ENCODE assay signal across 8 cellular contexts in the genomic region with DNA sequence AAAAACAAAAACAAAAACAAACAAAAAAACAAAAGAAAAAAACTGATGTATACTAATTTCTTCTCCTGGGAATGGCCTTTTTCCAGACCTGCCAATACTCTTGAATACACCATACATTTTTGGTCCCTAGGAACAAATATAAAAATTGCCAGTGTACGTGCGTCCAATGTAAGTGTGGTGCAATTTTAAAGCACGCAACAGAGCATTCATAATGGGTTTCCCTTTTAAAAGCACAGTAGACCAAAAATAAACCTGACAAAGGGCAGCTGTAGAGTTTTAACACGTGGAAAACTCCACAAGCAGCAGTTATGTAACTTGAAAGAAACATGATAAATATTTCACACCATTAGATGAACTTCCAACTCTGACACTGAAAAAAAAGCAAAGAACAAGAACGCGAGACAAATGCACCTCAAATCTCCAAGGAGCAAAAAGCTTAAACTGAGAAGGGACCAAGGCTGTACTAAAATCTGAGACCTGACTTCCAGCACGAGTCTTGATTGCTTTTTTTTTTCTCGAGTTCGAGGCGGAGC. TPM values are rescaled to one million over a fixed set of nuclear protein-coding genes. Genes with fewer than 3 reads are reported as not detected.
DNase-seq lines count a peak whose midpoint lies in the region; ATAC-seq and TF ChIP-seq lines count a peak whose summit lies in the region.

No MANE protein-coding gene starts in this region.

- H3K36me3 ChIP-seq in adipocyte (ENCODE audit: control insufficient read depth, insufficient read depth, low read length, severe bottlenecking) = no peaks in the 10 kb centered on the region

- H3K9me3 ChIP-seq in adipocyte (ENCODE audit: control insufficient read depth, low read length) = no peaks in the 10 kb centered on the region

- peak; percentile 57 for DNase-seq in adipocyte (ENCODE audit: low read depth)
- peak in 1 of 3 donors; percentile 0 for DNase-seq in immature natural killer cell
- DNase-seq in superior temporal gyrus (ENCODE audit: extremely low spot score) = peak; percentile 46
- no peak for DNase-seq in NCI-H2196 (lab: John Stamatoyannopoulos, UW; ENCODE audit: unreplicated experiment)
- DNase-seq in left colon = no peak
- no peak for DNase-seq in omental fat pad (ENCODE audit: low spot score)

- H3K4me3 ChIP-seq in adipocyte (ENCODE audit: low read length) = peak overlapping the region; percentile 84

- peaks cover 6% of the 10 kb centered on the region for H3K4me1 ChIP-seq in adipocyte (ENCODE audit: control insufficient read depth, insufficient read depth, low read length)

- no peaks in the 10 kb centered on the region for H3K27me3 ChIP-seq in adipocyte (replicated peaks; ENCODE audit: control insufficient read depth, insufficient read depth, low read length)

- intact Hi-C loops in left colon (cut with DNase I, micrococcal nuclease) = no loop called here

- H3K27me3 Mint-ChIP-seq in immature natural killer cell (ENCODE audit: low read depth in 3 of 3) = peaks cover 6 to 30% (median 13%) of the 10 kb centered on the region in 3 donors

- peaks cover 0 to 4% (median 0%) of the 10 kb centered on the region in 6 donors for H3K9me3 Mint-ChIP-seq in immature natural killer cell

- no peak overlapping the region for H3K27ac Mint-ChIP-seq in immature natural killer cell

- peaks cover 16 to 19% of the 10 kb centered on the region in 2 donors for H3K4me1 Mint-ChIP-seq in immature natural killer cell

- H3K4me3 Mint-ChIP-seq in immature natural killer cell = peak overlapping the region; percentile 63 to 87 (median 71)

- H3K9ac ChIP-seq in adipocyte (ENCODE audit: low read length) = peak overlapping the region; percentile 37

- no peaks in the 10 kb centered on the region for H3K36me3 Mint-ChIP-seq in immature natural killer cell

- TF ChIP-seq CTCF in omental fat pad (IDR thresholded peaks at IDR 0.05) = no peak

- ATAC-seq in GM18868 (IDR thresholded peaks at IDR 0.05; ENCODE audit: unreplicated experiment) = peak; percentile 19
- ATAC-seq in HG02943 (IDR thresholded peaks at IDR 0.05; ENCODE audit: low read depth, unreplicated experiment) = peak; percentile 7
- no peak for ATAC-seq in left colon
- no peak for ATAC-seq in omental fat pad (ENCODE audit: low FRiP score)

RNA-seq across cellular contexts. Expression of a gene that starts 0.4 kb away (rescaled TPM):
- not detected for polyA plus RNA-seq in immature natural killer cell
- total RNA-seq in left colon = 1 to 10 TPM; 3.5 to 8.7 TPM
- total RNA-seq in omental fat pad = 10 to 100 TPM in 2 of 4 donors, 1 to 10 TPM in 2; 4.9 to 43.3 (median 11.6) TPM

RNA-seq across cellular contexts. Expression of a gene that starts 31.4 kb away (rescaled TPM):
- polyA plus RNA-seq in immature natural killer cell = 10 to 100 TPM; 20.2 to 33.0 (median 22.8) TPM
- total RNA-seq in left colon (10 to 100 TPM; 29.0 TPM), omental fat pad (10 to 100 TPM; 14.2 to 18.6 (median 14.9) TPM)

Comparison
In these comparisons a context has a peak if more than half of its experiments do, and no peak if none do; other contexts are left out.
1. ATAC-seq: peak in GM18868 (single experiment) and HG02943 (single experiment); none in left colon (single experiment) and omental fat pad (single experiment).
2. DNase-seq: peak in adipocyte (single experiment) and superior temporal gyrus (single experiment); none in NCI-H2196 (single experiment), left colon (0 of 2) and omental fat pad (single experiment).